In the genomic region with DNA sequence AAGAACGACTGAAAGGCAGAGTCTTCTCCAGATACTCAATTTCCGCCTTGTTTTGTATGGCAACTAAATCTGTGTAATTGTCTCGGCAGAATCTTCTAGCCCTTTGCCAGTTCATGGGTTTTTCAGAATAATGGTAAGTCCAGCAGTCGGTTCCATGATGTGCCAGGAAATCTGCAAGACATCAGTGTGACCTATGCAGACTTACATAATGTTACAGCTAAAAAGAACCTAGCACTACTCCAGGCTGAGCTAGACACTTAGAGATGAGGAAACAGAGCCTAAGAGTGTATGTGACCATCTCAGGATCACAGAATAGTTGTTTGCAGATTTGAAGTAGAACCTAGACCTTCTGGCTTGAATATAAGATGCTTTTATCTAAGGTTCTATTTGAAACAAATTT, we compare ENCODE assay signal across 19 cellular contexts. TPM values are rescaled to one million over a fixed set of nuclear protein-coding genes. Genes with fewer than 3 reads are reported as not detected.
DNase-seq lines count a peak whose midpoint lies in the region; ATAC-seq and TF ChIP-seq lines count a peak whose summit lies in the region.
"Had no signal": no experiment of that assay in that cellular context is flagged by ENCODE, and none has a peak within 500 bp of the region (broad histone marks: within the 10 kb centered on the region; RNA-seq: fewer than 3 reads in every experiment).

No MANE protein-coding gene starts in this region.

- H3K27me3 ChIP-seq in CD4-positive, CD25-positive, alpha-beta regulatory T cell (ENCODE audit: control insufficient read depth, insufficient read depth, low read length), result no peaks in the 10 kb centered on the region
- no peaks in the 10 kb centered on the region for H3K27me3 ChIP-seq in GM06990 (replicated peaks; ENCODE audit: control insufficient read depth, insufficient read depth, low read length)
- H3K27me3 ChIP-seq: ascending aorta, suprapubic skin had no signal

- peak overlapping the region; percentile 92 to 99 (median 95) for H3K4me3 Mint-ChIP-seq in CD4-positive, CD25-positive, alpha-beta regulatory T cell
- H3K4me3 Mint-ChIP-seq in T-helper 2 cell treated with Interferon-gamma antibody and Interleukin-4, amounts not matched to agents 5 μg/mL and 100 μg/mL, for 36 hours, result peak overlapping the region; percentile 98
- H3K4me3 Mint-ChIP-seq in memory B cell, result peak overlapping the region; percentile 95
- H3K4me3 Mint-ChIP-seq in WTC11, result no peak overlapping the region
- H3K4me3 Mint-ChIP-seq: nephron had no signal

- H3K27ac Mint-ChIP-seq in CD4-positive, CD25-positive, alpha-beta regulatory T cell, result peak overlapping the region; percentile 92 to 99 (median 94)
- peak overlapping the region; percentile 93 for H3K27ac Mint-ChIP-seq in T-helper 2 cell treated with Interferon-gamma antibody and Interleukin-4, amounts not matched to agents 5 μg/mL and 100 μg/mL, for 36 hours
- H3K27ac Mint-ChIP-seq in memory B cell (peak overlapping the region; percentile 89), WTC11 (no peak overlapping the region)
- H3K27ac Mint-ChIP-seq: nephron had no signal

- POLR2A ChIA-PET in WTC11 (lab: Charles Lee), result no interaction called here

- no peak for TF ChIP-seq CTCF in GM06990 (IDR thresholded peaks at IDR 0.05; ENCODE audit: insufficient read depth, low read length, poor library complexity, severe bottlenecking)
- no peak for TF ChIP-seq CTCF in WTC11 (IDR thresholded peaks at IDR 0.05)

- peaks cover 3 to 4% of the 10 kb centered on the region in 2 experiments for H3K9me3 ChIP-seq in CD4-positive, CD25-positive, alpha-beta regulatory T cell (ENCODE audit: control insufficient read depth in 2 of 2, low read length in 2 of 2)
- H3K9me3 ChIP-seq: suprapubic skin had no signal

- DNase-seq in CD4-positive, CD25-positive, alpha-beta regulatory T cell, result peak in 1 of 3 donors; percentile 59
- DNase-seq in GM06990 (ENCODE audit: extremely low read depth, insufficient read length) (no peak), memory B cell (ENCODE audit: low spot score in 2 of 2) (no peak), WTC11 (ENCODE audit: low spot score) (no peak)
- DNase-seq in T-helper 2 cell treated with Interferon-gamma antibody and Interleukin-4, amounts not matched to agents 5 μg/mL and 100 μg/mL, for 36 hours (ENCODE audit: low spot score), result no peak
- DNase-seq: DMS53, left ventricle myocardium superior, MM.1S, NCI-H2029 treated with DMSO at 0.1 percent for 48 hours, NCI-H524 treated with DMSO at 0.1 percent for 48 hours, PC-3, retina had no signal

- H3K9me3 Mint-ChIP-seq in CD4-positive, CD25-positive, alpha-beta regulatory T cell, result peaks cover 0 to 12% (median 3%) of the 10 kb centered on the region in 7 donors
- peaks cover 2% of the 10 kb centered on the region for H3K9me3 Mint-ChIP-seq in T-helper 2 cell treated with Interferon-gamma antibody and Interleukin-4, amounts not matched to agents 5 μg/mL and 100 μg/mL, for 36 hours
- H3K9me3 Mint-ChIP-seq in memory B cell (no peaks in the 10 kb centered on the region), WTC11 (peaks cover 3% of the 10 kb centered on the region; the same call in 1 of the 2 replicates)

- H3K36me3 Mint-ChIP-seq in CD4-positive, CD25-positive, alpha-beta regulatory T cell, result peaks cover 57% of the 10 kb centered on the region
- peaks cover 57% of the 10 kb centered on the region for H3K36me3 Mint-ChIP-seq in T-helper 2 cell treated with Interferon-gamma antibody and Interleukin-4, amounts not matched to agents 5 μg/mL and 100 μg/mL, for 36 hours (ENCODE audit: low read depth)
- peaks cover 49% of the 10 kb centered on the region for H3K36me3 Mint-ChIP-seq in memory B cell
- H3K36me3 Mint-ChIP-seq in WTC11, result no peaks in the 10 kb centered on the region

- H3K27ac ChIP-seq in CD4-positive, CD25-positive, alpha-beta regulatory T cell (ENCODE audit: insufficient read depth, low read length, poor library complexity, severe bottlenecking), result peak overlapping the region; percentile 88
- H3K27ac ChIP-seq: ascending aorta, SK-N-MC, suprapubic skin had no signal

- H3K36me3 ChIP-seq in CD4-positive, CD25-positive, alpha-beta regulatory T cell (ENCODE audit: control insufficient read depth, insufficient read depth, low read length), result peaks cover 43% of the 10 kb centered on the region
- no peaks in the 10 kb centered on the region; the same call in none of the 2 replicates for H3K36me3 ChIP-seq in GM06990 (ENCODE audit: control insufficient read depth, insufficient read depth, low read length)
- H3K36me3 ChIP-seq: ascending aorta, suprapubic skin had no signal

- peaks cover 62% of the 10 kb centered on the region for H3K4me1 ChIP-seq in CD4-positive, CD25-positive, alpha-beta regulatory T cell (ENCODE audit: control insufficient read depth, insufficient read depth, low read length, poor library complexity, severe bottlenecking)
- H3K4me1 ChIP-seq: ascending aorta had no signal

- H3K27me3 Mint-ChIP-seq in CD4-positive, CD25-positive, alpha-beta regulatory T cell, result no peaks in the 10 kb centered on the region
- peaks cover 4% of the 10 kb centered on the region for H3K27me3 Mint-ChIP-seq in T-helper 2 cell treated with Interferon-gamma antibody and Interleukin-4, amounts not matched to agents 5 μg/mL and 100 μg/mL, for 36 hours (ENCODE audit: low read depth)
- H3K27me3 Mint-ChIP-seq in memory B cell (no peaks in the 10 kb centered on the region), WTC11 (ENCODE audit: low read depth) (0 out of 2 replicates have a peak, but pooled peaks cover 9% of the 10 kb centered on the region)

- peaks cover 27 to 50% (median 43%) of the 10 kb centered on the region in 4 donors for H3K4me1 Mint-ChIP-seq in CD4-positive, CD25-positive, alpha-beta regulatory T cell
- peaks cover 53% of the 10 kb centered on the region for H3K4me1 Mint-ChIP-seq in T-helper 2 cell treated with Interferon-gamma antibody and Interleukin-4, amounts not matched to agents 5 μg/mL and 100 μg/mL, for 36 hours (ENCODE audit: low read depth)
- peaks cover 46% of the 10 kb centered on the region for H3K4me1 Mint-ChIP-seq in memory B cell
- H3K4me1 Mint-ChIP-seq in WTC11, result peaks cover 8% of the 10 kb centered on the region
- H3K4me1 Mint-ChIP-seq: nephron had no signal

- CTCF ChIA-PET in WTC11 (lab: Charles Lee), result no interaction called here

- H3K4me3 ChIP-seq in CD4-positive, CD25-positive, alpha-beta regulatory T cell (ENCODE audit: low read depth, low read length), result peak overlapping the region; percentile 99
- H3K4me3 ChIP-seq in GM06990 (replicated peaks; ENCODE audit: low read depth, low read length), result peak overlapping the region; percentile 36
- H3K4me3 ChIP-seq: ascending aorta, SK-N-MC, suprapubic skin had no signal

- peak; percentile 33 to 35 for ATAC-seq in CD4-positive, CD25-positive, alpha-beta regulatory T cell (ENCODE audit: low read depth in 2 of 2)
- ATAC-seq in memory B cell (ENCODE audit: low read depth) (no peak), WTC11 (no peak), HG02759 (IDR thresholded peaks at IDR 0.05; ENCODE audit: unreplicated experiment) (no peak), HG02840 (IDR thresholded peaks at IDR 0.05; ENCODE audit: low FRiP score, unreplicated experiment) (no peak), GM21737 (IDR thresholded peaks at IDR 0.05; ENCODE audit: unreplicated experiment) (no peak)
- ATAC-seq: left ventricle myocardium superior, PC-3 had no signal

TF ChIP-seq in WTC11, 78 proteins besides CTCF, POLR2A, EP300 and RAD21:
- TF ChIP-seq TCF7 (CRISPR knock-in tag; IDR thresholded peaks at IDR 0.05; ENCODE audit: low read depth), result no peak

RNA-seq across cellular contexts. Expression of gene SELL, which starts 2.8 kb away (rescaled TPM):
- 370 TPM for total RNA-seq in CD4-positive, CD25-positive, alpha-beta regulatory T cell
- polyA plus RNA-seq in CD4-positive, CD25-positive, alpha-beta regulatory T cell, result 1,000 to 10,000 TPM; 1,894 to 2,165 (median 2,020) TPM
- 0.26 to 0.85 TPM (median 0.41 TPM) in 3 replicates for total RNA-seq in WTC11 (2021)

RNA-seq across cellular contexts. Expression of gene SELE, which starts 25.2 kb away (rescaled TPM):
- total RNA-seq in CD4-positive, CD25-positive, alpha-beta regulatory T cell, result not detected
- under 1 TPM in 2 of 4 donors, not detected in 2; 0.06 to 0.09 TPM for polyA plus RNA-seq in CD4-positive, CD25-positive, alpha-beta regulatory T cell
- total RNA-seq in WTC11 (2021), result 0.05 TPM in 1 of 3 replicates, not detected in the others
- total RNA-seq: PC-3 had no signal

Comparison
In these comparisons a context has a peak if more than half of its experiments do, and no peak if none do; other contexts are left out.
1. ATAC-seq: peak in CD4-positive, CD25-positive, alpha-beta regulatory T cell (2 of 2); none in memory B cell (single experiment), WTC11 (single experiment), HG02759 (single experiment), HG02840 (single experiment) and GM21737 (single experiment).
2. RNA of gene SELL, which starts 2.8 kb away (total RNA-seq): 370 TPM in CD4-positive, CD25-positive, alpha-beta regulatory T cell (single experiment); 0.26 to 0.85 TPM in WTC11; every median in the first group is over 100 times any median in the second.